Comparison of ENCODE assay signal across 9 cellular contexts in the genomic region with DNA sequence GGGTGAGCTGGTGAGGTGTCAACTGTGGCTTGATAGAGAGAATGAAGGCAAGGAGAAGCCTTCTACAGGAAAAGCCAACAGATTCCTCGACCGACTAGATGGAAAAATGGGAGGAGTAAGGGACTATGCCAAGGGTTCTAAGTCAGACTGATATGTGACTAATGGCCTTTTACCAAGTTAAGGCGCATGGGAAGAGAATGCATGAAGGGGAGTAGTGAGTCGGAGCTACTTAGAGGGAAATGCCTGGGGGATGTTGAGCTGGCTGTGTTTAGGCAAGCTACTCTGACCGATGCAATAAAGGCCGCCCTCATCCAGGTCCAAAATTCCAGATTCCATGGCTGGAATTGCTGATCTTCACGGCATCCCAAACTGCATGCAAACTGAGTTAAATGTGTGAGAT. TPM values are rescaled to one million over a fixed set of nuclear protein-coding genes. Genes with fewer than 3 reads are reported as not detected.
A peak's percentile ranks its signal among the peaks of the same experiment; 100 is the strongest.
DNase-seq lines count a peak whose midpoint lies in the region; ATAC-seq and TF ChIP-seq lines count a peak whose summit lies in the region.
"Had no signal": no experiment of that assay in that cellular context is flagged by ENCODE, and none has a peak within 500 bp of the region (broad histone marks: within the 10 kb centered on the region; RNA-seq: fewer than 3 reads in every experiment).

No MANE protein-coding gene starts in this region.

- peaks cover 62% of the 10 kb centered on the region for H3K4me1 Mint-ChIP-seq in activated CD4-positive, alpha-beta memory T cell treated with anti-CD3 and anti-CD28 coated beads, Interleukin-2, amount 10 ng/mL, durations not matched to agents 7 days and 5 days

- intact Hi-C loops in heart right ventricle (cut with DNase I) = no loop called here
- intact Hi-C loops in adrenal gland (cut with DNase I) = no loop called here

- CTCF ChIA-PET in SK-N-SH (lab: Yijun Ruan, JAX) = no interaction called here
- CTCF ChIA-PET in activated CD4-positive, alpha-beta memory T cell treated with anti-CD3 and anti-CD28 coated beads, Interleukin-2, amount 10 ng/mL, durations not matched to agents 7 days and 5 days (lab: Charles Lee) = interaction anchor here (0.8 kb wide), 1 partner anchor 12 kb away, joined by 3 read pairs; no protein-coding TSS in a partner anchor

- no peaks in the 10 kb centered on the region for H3K4me1 ChIP-seq in SK-N-SH (ENCODE audit: control insufficient read depth in 1 of 2, insufficient read depth in 2 of 2, low read depth in 1 of 2, low read length in 1 of 2)
- peaks cover 0 to 91% (median 7%) of the 10 kb centered on the region in 9 donors for H3K4me1 ChIP-seq in heart right ventricle
- peaks cover 0 to 24% of the 10 kb centered on the region in 2 donors for H3K4me1 ChIP-seq in adrenal gland (replicated peaks in 1 of 2)

- WGBS in SK-N-SH (ENCODE audit: low lambda C conversion rate) = 8% methylated on average over 7 of the region's 7 CpGs
- WGBS in heart right ventricle, 2 donors = 56 to 61% methylated on average over 7 of the region's 7 CpGs
- 73 to 91% (median 85%) methylated on average over 7 of the region's 7 CpGs for WGBS in adrenal gland, 4 donors

- H3F3A ChIP-seq in SK-N-SH (replicated peaks; ENCODE audit: insufficient read depth) = peaks cover 17% of the 10 kb centered on the region

- H3K36me3 ChIP-seq in SK-N-SH (replicated peaks in 1 of 2; ENCODE audit: control insufficient read depth in 1 of 2, insufficient read depth in 2 of 2, low read length in 1 of 2) (no peaks in the 10 kb centered on the region), heart right ventricle (no peaks in the 10 kb centered on the region), adrenal gland (replicated peaks in 1 of 2) (no peaks in the 10 kb centered on the region)

- peak overlapping the region; percentile 60; the same call in 1 of the 2 replicates for H3K9ac ChIP-seq in SK-N-SH

- H3K4me2 ChIP-seq in SK-N-SH = peak overlapping the region; percentile 59; the same call in 1 of the 2 replicates

- H3K9me3 ChIP-seq in SK-N-SH = no peaks in the 10 kb centered on the region
- no peaks in the 10 kb centered on the region for H3K9me3 ChIP-seq in heart right ventricle
- no peaks in the 10 kb centered on the region for H3K9me3 ChIP-seq in adrenal gland (replicated peaks in 1 of 3)

- no peak for TF ChIP-seq POLR2A in adrenal gland (IDR thresholded peaks at IDR 0.05)

- H4K20me1 ChIP-seq in SK-N-SH (ENCODE audit: insufficient read depth) = no peaks in the 10 kb centered on the region

- H3K27ac ChIP-seq in SK-N-SH (ENCODE audit: low read depth in 2 of 2, low read length in 1 of 2) = peak overlapping the region in 1 of 2 experiments; percentile 87; a peak in 2 of 4 replicates
- peak overlapping the region in 8 of 10 donors; percentile 20 to 74 (median 52) for H3K27ac ChIP-seq in heart right ventricle
- H3K27ac ChIP-seq in adrenal gland = peak overlapping the region in 2 of 5 donors; percentile 48 to 86

- DNase-seq in SK-N-SH (no peak), heart right ventricle (peak in 1 of 2 donors; percentile 19), stromal cell of bone marrow (ENCODE audit: low read depth) (peak; percentile 99), NCI-H748 (lab: John Stamatoyannopoulos, UW; ENCODE audit: unreplicated experiment) (no peak), adrenal gland (no peak)
- DNase-seq in activated CD4-positive, alpha-beta memory T cell treated with anti-CD3 and anti-CD28 coated beads, Interleukin-2, amount 10 ng/mL, durations not matched to agents 7 days and 5 days = no peak
- DNase-seq: NCI-H187 had no signal

- no peak for TF ChIP-seq EP300 in SK-N-SH (IDR thresholded peaks at IDR 0.05; ENCODE audit: borderline replicate concordance in 1 of 2, low read depth in 1 of 2, low read length in 1 of 2)

- H3K4me3 ChIP-seq in SK-N-SH (ENCODE audit: low read depth in 2 of 2, low read length in 1 of 2) (no peak overlapping the region), heart right ventricle (no peak overlapping the region), adrenal gland (no peak overlapping the region)

- no peaks in the 10 kb centered on the region for H3K9me3 Mint-ChIP-seq in activated CD4-positive, alpha-beta memory T cell treated with anti-CD3 and anti-CD28 coated beads, Interleukin-2, amount 10 ng/mL, durations not matched to agents 7 days and 5 days

- no peaks in the 10 kb centered on the region for H3K9me2 ChIP-seq in SK-N-SH

- ATAC-seq in SK-N-SH treated with all-trans-retinoic acid at 6 μM for 48 hours (no peak), heart right ventricle (peak; percentile 35 to 88 (median 66)), HG03045 (IDR thresholded peaks at IDR 0.05; ENCODE audit: unreplicated experiment) (no peak)

- no peaks in the 10 kb centered on the region for H3K27me3 Mint-ChIP-seq in activated CD4-positive, alpha-beta memory T cell treated with anti-CD3 and anti-CD28 coated beads, Interleukin-2, amount 10 ng/mL, durations not matched to agents 7 days and 5 days

- peaks cover 27% of the 10 kb centered on the region for H3K36me3 Mint-ChIP-seq in activated CD4-positive, alpha-beta memory T cell treated with anti-CD3 and anti-CD28 coated beads, Interleukin-2, amount 10 ng/mL, durations not matched to agents 7 days and 5 days (ENCODE audit: low read depth)

- peak overlapping the region; percentile 94 for H3K27ac Mint-ChIP-seq in activated CD4-positive, alpha-beta memory T cell treated with anti-CD3 and anti-CD28 coated beads, Interleukin-2, amount 10 ng/mL, durations not matched to agents 7 days and 5 days

- no peaks in the 10 kb centered on the region for H3K79me2 ChIP-seq in SK-N-SH (ENCODE audit: insufficient read depth)

- TF ChIP-seq RAD21 in SK-N-SH (IDR thresholded peaks at IDR 0.05; ENCODE audit: low read length) = no peak

- no peaks in the 10 kb centered on the region for H3K27me3 ChIP-seq in SK-N-SH (ENCODE audit: insufficient read depth)
- no peaks in the 10 kb centered on the region for H3K27me3 ChIP-seq in heart right ventricle
- no peaks in the 10 kb centered on the region for H3K27me3 ChIP-seq in adrenal gland

- POLR2A ChIA-PET in SK-N-SH (lab: Yijun Ruan, JAX) = no interaction called here
- POLR2A ChIA-PET in activated CD4-positive, alpha-beta memory T cell treated with anti-CD3 and anti-CD28 coated beads, Interleukin-2, amount 10 ng/mL, durations not matched to agents 7 days and 5 days (lab: Charles Lee) = interaction anchor here (1.0 to 2.9 kb wide), 8 partner anchors 11 to 151 kb away, joined by 3 to 12 read pairs (median 4); a partner anchor contains a TSS

- H3K4me3 Mint-ChIP-seq in activated CD4-positive, alpha-beta memory T cell treated with anti-CD3 and anti-CD28 coated beads, Interleukin-2, amount 10 ng/mL, durations not matched to agents 7 days and 5 days = no peak overlapping the region

- TF ChIP-seq CTCF in SK-N-SH (IDR thresholded peaks at IDR 0.05) (no peak), heart right ventricle (IDR thresholded peaks at IDR 0.05) (no peak), adrenal gland (IDR thresholded peaks at IDR 0.05) (no peak)

- H2AFZ ChIP-seq in SK-N-SH (ENCODE audit: low read depth) = peak overlapping the region; percentile 81; the same call in 1 of the 2 replicates

TF ChIP-seq in SK-N-SH, 30 proteins besides CTCF, POLR2A, EP300 and RAD21 (continues in another document):
- TF ChIP-seq TAF1 (IDR thresholded peaks at IDR 0.05; ENCODE audit: borderline replicate concordance, low read depth, low read length) = no peak
- TF ChIP-seq, protein P1, sequence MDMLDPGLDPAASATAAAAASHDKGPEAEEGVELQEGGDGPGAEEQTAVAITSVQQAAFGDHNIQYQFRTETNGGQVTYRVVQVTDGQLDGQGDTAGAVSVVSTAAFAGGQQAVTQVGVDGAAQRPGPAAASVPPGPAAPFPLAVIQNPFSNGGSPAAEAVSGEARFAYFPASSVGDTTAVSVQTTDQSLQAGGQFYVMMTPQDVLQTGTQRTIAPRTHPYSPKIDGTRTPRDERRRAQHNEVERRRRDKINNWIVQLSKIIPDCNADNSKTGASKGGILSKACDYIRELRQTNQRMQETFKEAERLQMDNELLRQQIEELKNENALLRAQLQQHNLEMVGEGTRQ (IDR thresholded peaks at IDR 0.05; ENCODE audit: borderline replicate concordance, low read depth, low read length) = no peak
- no peak for TF ChIP-seq FOXJ3 (CRISPR knock-in tag; IDR thresholded peaks at IDR 0.05)

TF ChIP-seq in SK-N-SH treated with all-trans-retinoic acid at 6 μM for 48 hours, 23 proteins besides CTCF, POLR2A, EP300 and RAD21 (continues in another document):
- TF ChIP-seq SNAI2 (CRISPR knock-in tag; IDR thresholded peaks at IDR 0.05) (no peak), ZFP30 (CRISPR knock-in tag; IDR thresholded peaks at IDR 0.05) (no peak), ZFP3 (CRISPR knock-in tag; IDR thresholded peaks at IDR 0.05) (no peak)
- TF ChIP-seq, protein P2, sequence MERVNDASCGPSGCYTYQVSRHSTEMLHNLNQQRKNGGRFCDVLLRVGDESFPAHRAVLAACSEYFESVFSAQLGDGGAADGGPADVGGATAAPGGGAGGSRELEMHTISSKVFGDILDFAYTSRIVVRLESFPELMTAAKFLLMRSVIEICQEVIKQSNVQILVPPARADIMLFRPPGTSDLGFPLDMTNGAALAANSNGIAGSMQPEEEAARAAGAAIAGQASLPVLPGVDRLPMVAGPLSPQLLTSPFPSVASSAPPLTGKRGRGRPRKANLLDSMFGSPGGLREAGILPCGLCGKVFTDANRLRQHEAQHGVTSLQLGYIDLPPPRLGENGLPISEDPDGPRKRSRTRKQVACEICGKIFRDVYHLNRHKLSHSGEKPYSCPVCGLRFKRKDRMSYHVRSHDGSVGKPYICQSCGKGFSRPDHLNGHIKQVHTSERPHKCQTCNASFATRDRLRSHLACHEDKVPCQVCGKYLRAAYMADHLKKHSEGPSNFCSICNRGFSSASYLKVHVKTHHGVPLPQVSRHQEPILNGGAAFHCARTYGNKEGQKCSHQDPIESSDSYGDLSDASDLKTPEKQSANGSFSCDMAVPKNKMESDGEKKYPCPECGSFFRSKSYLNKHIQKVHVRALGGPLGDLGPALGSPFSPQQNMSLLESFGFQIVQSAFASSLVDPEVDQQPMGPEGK (CRISPR knock-in tag; IDR thresholded peaks at IDR 0.05; ENCODE audit: borderline replicate concordance) = no peak

RNA-seq across cellular contexts. Expression of a gene that starts 48.2 kb away (rescaled TPM):
- polyA plus RNA-seq in SK-N-SH (2012; rRNA removed) = 0.02 TPM in 1 of 2 replicates, not detected in the other
- polyA plus RNA-seq in SK-N-SH (2012; cell fraction: cytosol; rRNA removed) = not detected in 2 replicates
- 0.02 TPM in 1 of 2 replicates, not detected in the other for polyA plus RNA-seq in SK-N-SH (2012; cell fraction: nucleus; rRNA removed)
- 10 to 100 TPM; 80.9 to 82.2 TPM for total RNA-seq in activated CD4-positive, alpha-beta memory T cell treated with anti-CD3 and anti-CD28 coated beads, Interleukin-2, amount 10 ng/mL, durations not matched to agents 7 days and 5 days
- 10 to 100 TPM in 1 of 10 donors, 1 to 10 TPM in 7, under 1 TPM in 2; 0.81 to 11.9 (median 2.0) TPM for total RNA-seq in heart right ventricle
- polyA plus RNA-seq in heart right ventricle = 1 to 10 TPM; 1.2 to 1.7 TPM
- total RNA-seq in adrenal gland = 10 to 100 TPM in 4 of 8 donors, 1 to 10 TPM in 3, under 1 TPM in 1; 0.60 to 16.1 (median 9.9) TPM
- polyA plus RNA-seq in adrenal gland = 1 to 10 TPM; 3.6 to 5.5 (median 4.8) TPM

Comparison
In these comparisons a context has a peak if more than half of its experiments do, and no peak if none do; other contexts are left out.
1. ATAC-seq: peak in heart right ventricle (8 of 8); none in SK-N-SH treated with all-trans-retinoic acid at 6 μM for 48 hours (single experiment) and HG03045 (single experiment).
2. RNA of a gene that starts 48.2 kb away (total RNA-seq): 80.9 to 82.2 TPM in activated CD4-positive, alpha-beta memory T cell treated with anti-CD3 and anti-CD28 coated beads, Interleukin-2, amount 10 ng/mL, durations not matched to agents 7 days and 5 days; 0.60 to 16.1 TPM in adrenal gland and 0.81 to 11.9 TPM in heart right ventricle; every median in the first group is over 4 times any median in the second.